Comparison of ENCODE assay signal across 1 cellular context in genomic region chr2:226799211-226799975, GRCh38.
TF ChIP-seq lines count a peak whose summit lies in the region.

Gene IRS1, minus strand, starts transcription at chr2:226799820. Its CDS starts 1,082 bp downstream, at chr2:226798738.

TF ChIP-seq in HEK293, 187 proteins besides CTCF, POLR2A, EP300 and RAD21 (continued from another document):
- TF ChIP-seq ZXDB (tag by site-specific recombination; IDR thresholded peaks at IDR 0.05) (peak; percentile 20; the same call in 1 of the 2 replicates), SP2 (tag by site-specific recombination; IDR thresholded peaks at IDR 0.05) (peak; percentile 34; the same call in 1 of the 2 replicates), ZSCAN23 (tag by site-specific recombination; IDR thresholded peaks at IDR 0.05) (no peak), BCL6B (tag by site-specific recombination; IDR thresholded peaks at IDR 0.05) (no peak), ZBTB48 (tag by site-specific recombination; IDR thresholded peaks at IDR 0.05) (no peak), ZNF311 (tag by site-specific recombination; IDR thresholded peaks at IDR 0.05; ENCODE audit: borderline replicate concordance) (no peak), ZNF112 (tag by site-specific recombination; IDR thresholded peaks at IDR 0.05) (no peak), ZNF645 (tag by site-specific recombination; IDR thresholded peaks at IDR 0.05) (no peak)
